In the genomic region with DNA sequence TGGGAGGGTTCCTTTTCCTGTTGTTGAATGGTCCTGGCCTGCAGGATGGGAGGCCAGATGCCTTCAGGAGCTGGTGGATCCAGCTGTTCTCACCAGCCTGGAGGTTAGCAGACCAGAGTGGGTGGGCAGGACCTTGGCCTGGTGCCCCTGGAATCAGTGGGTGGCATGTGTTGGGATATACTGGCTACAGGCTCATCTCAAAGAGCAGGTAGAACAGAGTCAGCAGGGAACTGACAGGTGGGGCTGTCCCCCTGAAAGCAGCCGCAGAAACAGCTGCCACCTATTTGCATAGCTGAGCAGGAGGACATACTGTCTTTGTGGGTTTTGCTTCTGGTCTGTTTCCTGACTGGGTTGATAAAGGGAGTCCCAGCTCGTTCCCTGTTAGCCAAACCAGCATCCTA, we compare ENCODE assay signal across 9 cellular contexts.
DNase-seq lines count a peak whose midpoint lies in the region; ATAC-seq and TF ChIP-seq lines count a peak whose summit lies in the region.
"Had no signal": no experiment of that assay in that cellular context is flagged by ENCODE, and none has a peak within 500 bp of the region (broad histone marks: within the 10 kb centered on the region; RNA-seq: fewer than 3 reads in every experiment).

No MANE protein-coding gene starts in this region.

- no peak for TF ChIP-seq CTCF in Calu3 (IDR thresholded peaks at IDR 0.05; ENCODE audit: unreplicated experiment)

- no peak overlapping the region for H3K4me3 Mint-ChIP-seq in Calu3 (ENCODE audit: low read depth, unreplicated experiment)

- BruUV-seq in Calu3 (replicated peaks; lab: Mats Ljungman, UMichigan) = no TSS peak

- H3K9me3 Mint-ChIP-seq in Calu3 (ENCODE audit: low read depth, unreplicated experiment) = no peaks in the 10 kb centered on the region

- H3K27me3 Mint-ChIP-seq in Calu3 (ENCODE audit: unreplicated experiment) = no peaks in the 10 kb centered on the region

- ATAC-seq in HG02852 (IDR thresholded peaks at IDR 0.05; ENCODE audit: unreplicated experiment) = peak; percentile 77
- peak; percentile 93 for ATAC-seq in stimulated activated naive CD8-positive, alpha-beta T cell treated with anti-CD3 and anti-CD28 coated beads, Interleukin-15, Interleukin-2, amounts not matched to agents 100 U/mL and 50 U/mL, for 24 hours

- peaks cover 8% of the 10 kb centered on the region for H3K4me1 Mint-ChIP-seq in Calu3 (ENCODE audit: low read depth, unreplicated experiment)

- peak; percentile 15 for DNase-seq in activated naive CD4-positive, alpha-beta T cell treated with Interleukin-2 at 50 U/mL for 16 hours
- DNase-seq in activated naive CD4-positive, alpha-beta T cell (lab: John Stamatoyannopoulos, UW) = no peak
- DNase-seq in NCI-H774 (lab: John Stamatoyannopoulos, UW) (peak; percentile 6), Calu3 (no peak), SKM-1 treated with dmso at 0.1 percent for 144 hours (lab: John Stamatoyannopoulos, UW; ENCODE audit: unreplicated experiment) (no peak)
- peak; percentile 56 for DNase-seq in stimulated activated naive CD8-positive, alpha-beta T cell treated with anti-CD3 and anti-CD28 coated beads, Interleukin-15, Interleukin-2, amounts not matched to agents 100 U/mL and 50 U/mL, for 24 hours
- no peak for DNase-seq in stimulated activated naive CD4-positive, alpha-beta T cell treated with Interleukin-2 at 50 U/mL for 16 hours (lab: John Stamatoyannopoulos, UW)
- DNase-seq: pancreas had no signal

- no peak overlapping the region for H3K27ac Mint-ChIP-seq in Calu3 (ENCODE audit: unreplicated experiment)

- CTCF ChIA-PET in Calu3 (lab: Charles Lee) = interaction anchor here (0.5 to 1.1 kb wide), 3 partner anchors 306 to 701 kb away, joined by 3 to 5 read pairs (median 3); no protein-coding TSS in a partner anchor

- peaks cover 12% of the 10 kb centered on the region for H3K36me3 Mint-ChIP-seq in Calu3 (ENCODE audit: insufficient read depth, unreplicated experiment)

- intact Hi-C loops in Calu3 (cut with micrococcal nuclease; ENCODE audit: unreplicated experiment) = no loop called here

Comparison
In these comparisons a context has a peak if more than half of its experiments do, and no peak if none do; other contexts are left out.
1. DNase-seq: peak in activated naive CD4-positive, alpha-beta T cell treated with Interleukin-2 at 50 U/mL for 16 hours (single experiment), NCI-H774 (single experiment) and stimulated activated naive CD8-positive, alpha-beta T cell treated with anti-CD3 and anti-CD28 coated beads, Interleukin-15, Interleukin-2, amounts not matched to agents 100 U/mL and 50 U/mL, for 24 hours (single experiment); none in activated naive CD4-positive, alpha-beta T cell (0 of 4), Calu3 (single experiment), SKM-1 treated with dmso at 0.1 percent for 144 hours (single experiment) and stimulated activated naive CD4-positive, alpha-beta T cell treated with Interleukin-2 at 50 U/mL for 16 hours (single experiment).